Comparison of ENCODE assay signal across 8 cellular contexts in the genomic region with DNA sequence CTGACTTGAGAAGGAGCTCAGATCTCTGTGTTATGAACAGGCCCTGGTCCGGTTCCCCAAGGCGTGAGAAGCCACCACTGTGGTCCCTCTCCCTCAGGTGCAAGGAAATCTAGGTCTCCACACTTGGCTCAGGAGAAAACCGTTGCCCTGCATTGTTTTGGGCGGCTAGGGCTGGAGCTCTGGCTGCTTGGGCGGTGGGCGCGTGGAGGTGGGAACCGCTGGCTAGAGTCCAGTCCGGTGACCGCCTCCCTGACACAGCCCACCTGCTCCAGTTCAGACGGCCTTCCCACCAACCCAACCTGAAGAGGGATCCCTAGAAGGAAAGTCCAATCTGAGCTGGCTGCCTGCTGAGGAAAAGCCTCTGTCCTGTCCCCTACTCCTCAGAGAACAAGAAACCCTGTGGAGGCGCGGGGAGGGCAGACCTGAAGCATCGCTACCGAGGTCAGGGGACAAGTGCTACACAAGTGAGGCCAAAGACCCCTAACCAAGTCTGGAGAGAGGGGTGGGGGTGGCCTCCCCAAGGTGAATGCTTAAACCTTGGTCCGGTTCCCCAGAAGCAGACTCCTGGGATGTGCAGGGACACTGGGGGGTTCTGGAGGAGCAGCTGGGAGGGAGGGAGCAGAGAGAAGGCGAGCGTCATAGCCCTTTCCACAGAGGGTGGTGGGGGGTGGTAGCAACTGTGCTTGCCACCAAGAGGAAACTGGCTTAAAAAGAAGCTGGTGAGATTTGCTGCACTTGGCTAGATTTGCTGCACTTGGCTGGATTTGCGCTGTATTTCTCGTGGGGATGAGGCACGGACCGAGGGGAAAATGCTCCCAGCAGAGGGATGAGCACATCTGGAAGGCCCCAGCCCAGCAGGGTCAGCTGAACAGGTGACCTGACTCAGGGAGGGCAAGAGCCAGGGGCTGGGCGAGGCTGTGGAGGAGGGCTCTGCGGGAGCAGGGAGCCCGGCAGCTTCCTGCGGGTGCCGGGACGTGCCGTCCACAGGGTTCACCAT.
DNase-seq lines count a peak whose midpoint lies in the region; ATAC-seq, FAIRE-seq and TF ChIP-seq lines count a peak whose summit lies in the region.
"Had no signal": no experiment of that assay in that cellular context is flagged by ENCODE, and none has a peak within 500 bp of the region (broad histone marks: within the 10 kb centered on the region; RNA-seq: fewer than 3 reads in every experiment).

No MANE protein-coding gene starts in this region.

- no peak for TF ChIP-seq CTCF in GM23338 (conservative IDR thresholded peaks at IDR 0.05; ENCODE audit: low read depth in 2 of 2)
- no peak for TF ChIP-seq CTCF in activated B cell treated with CpG ODN at 0.5 μM for 24 hours (IDR thresholded peaks at IDR 0.05)
- TF ChIP-seq CTCF in kidney (IDR thresholded peaks at IDR 0.05; ENCODE audit: borderline replicate concordance, extremely low read depth, insufficient read depth), result no peak

- H3K4me2 ChIP-seq in GM23338, result peak overlapping the region; percentile 60

- ATAC-seq in GM23338 (peak; percentile 11; the same call in 2 of the 3 replicates), activated B cell treated with CpG ODN at 0.5 μM for 24 hours (ENCODE audit: low read depth) (peak; percentile 13), GM18909 (IDR thresholded peaks at IDR 0.05; ENCODE audit: poor library complexity, unreplicated experiment) (no peak), HG03565 (IDR thresholded peaks at IDR 0.05; ENCODE audit: unreplicated experiment) (no peak), GM19467 (IDR thresholded peaks at IDR 0.05; ENCODE audit: unreplicated experiment) (no peak)
- ATAC-seq in stimulated activated naive CD8-positive, alpha-beta T cell treated with anti-CD3 and anti-CD28 coated beads, Interleukin-15, amount 100 ng/mL, for 72 hours, result no peak

- H3K27ac Mint-ChIP-seq in GM23338, result peak overlapping the region; percentile 50; the same call in 1 of the 2 replicates
- peak overlapping the region; percentile 93 for H3K27ac Mint-ChIP-seq in activated B cell treated with CpG ODN at 0.5 μM for 24 hours
- peak overlapping the region; percentile 34 to 49 for H3K27ac Mint-ChIP-seq in stimulated activated naive CD8-positive, alpha-beta T cell treated with anti-CD3 and anti-CD28 coated beads, Interleukin-15, amount 100 ng/mL, for 72 hours

- H3K36me3 ChIP-seq in GM23338 (ENCODE audit: insufficient read depth), result no peaks in the 10 kb centered on the region
- no peaks in the 10 kb centered on the region for H3K36me3 ChIP-seq in kidney (ENCODE audit: control insufficient read depth in 1 of 2, insufficient read depth in 2 of 2, low read length in 2 of 2)

- peaks cover 12% of the 10 kb centered on the region; the same call in 1 of the 2 replicates for H3K9me2 ChIP-seq in GM23338 (ENCODE audit: insufficient read depth)

- H3F3A ChIP-seq in GM23338 (replicated peaks; ENCODE audit: low read depth), result no peaks in the 10 kb centered on the region

- H3K4me1 Mint-ChIP-seq in GM23338, result peaks cover 79% of the 10 kb centered on the region
- peaks cover 100% of the 10 kb centered on the region for H3K4me1 Mint-ChIP-seq in activated B cell treated with CpG ODN at 0.5 μM for 24 hours
- peaks cover 91% of the 10 kb centered on the region for H3K4me1 Mint-ChIP-seq in stimulated activated naive CD8-positive, alpha-beta T cell treated with anti-CD3 and anti-CD28 coated beads, Interleukin-15, amount 100 ng/mL, for 72 hours

- H3K27me3 Mint-ChIP-seq in GM23338 (ENCODE audit: insufficient read depth, low read depth, poor library complexity) (peaks cover 18% of the 10 kb centered on the region), activated B cell treated with CpG ODN at 0.5 μM for 24 hours (no peaks in the 10 kb centered on the region)
- no peaks in the 10 kb centered on the region for H3K27me3 Mint-ChIP-seq in stimulated activated naive CD8-positive, alpha-beta T cell treated with anti-CD3 and anti-CD28 coated beads, Interleukin-15, amount 100 ng/mL, for 72 hours

- H4K20me1 ChIP-seq in GM23338 (replicated peaks; ENCODE audit: insufficient read depth), result no peaks in the 10 kb centered on the region

- H3K27me3 ChIP-seq in GM23338 (ENCODE audit: insufficient read depth), result no peaks in the 10 kb centered on the region

- H3K9me3 Mint-ChIP-seq in GM23338 (0 out of 3 replicates have a peak, but pooled peaks cover 2% of the 10 kb centered on the region), activated B cell treated with CpG ODN at 0.5 μM for 24 hours (no peaks in the 10 kb centered on the region)
- no peaks in the 10 kb centered on the region for H3K9me3 Mint-ChIP-seq in stimulated activated naive CD8-positive, alpha-beta T cell treated with anti-CD3 and anti-CD28 coated beads, Interleukin-15, amount 100 ng/mL, for 72 hours

- H3K4me1 ChIP-seq in GM23338 (ENCODE audit: insufficient read depth) (peaks cover 74% of the 10 kb centered on the region), kidney (ENCODE audit: control insufficient read depth in 1 of 2, insufficient read depth in 1 of 2, low read depth in 1 of 2, low read length in 2 of 2) (peaks cover 78 to 91% of the 10 kb centered on the region in 2 donors)

- H3K9me3 ChIP-seq in kidney (ENCODE audit: control insufficient read depth in 1 of 2, low read length in 2 of 2), result no peaks in the 10 kb centered on the region

- H3K27ac ChIP-seq in GM23338 (ENCODE audit: low read depth), result peak overlapping the region; percentile 72
- H3K27ac ChIP-seq in kidney (ENCODE audit: low read depth in 2 of 2, low read length in 2 of 2), result peak overlapping the region; percentile 84 to 95
- H3K27ac ChIP-seq: epithelial cell of prostate had no signal

- intact Hi-C loops in activated B cell treated with CpG ODN at 0.5 μM for 24 hours (cut with micrococcal nuclease) (no loop called here), kidney (cut with DNase I) (no loop called here)

- DNase-seq in GM23338 (ENCODE audit: low spot score) (no peak), activated B cell treated with CpG ODN at 0.5 μM for 24 hours (no peak), kidney (peak; percentile 87)
- no peak for DNase-seq in stimulated activated naive CD8-positive, alpha-beta T cell treated with anti-CD3 and anti-CD28 coated beads, Interleukin-15, amount 100 ng/mL, for 72 hours

- peak overlapping the region; percentile 42 to 47 for H3K9ac ChIP-seq in kidney (ENCODE audit: low read length in 2 of 2)

- H3K4me3 Mint-ChIP-seq in GM23338, result no peak overlapping the region; the same call in 2 of the 3 replicates
- peak overlapping the region; percentile 93 for H3K4me3 Mint-ChIP-seq in activated B cell treated with CpG ODN at 0.5 μM for 24 hours
- H3K4me3 Mint-ChIP-seq in stimulated activated naive CD8-positive, alpha-beta T cell treated with anti-CD3 and anti-CD28 coated beads, Interleukin-15, amount 100 ng/mL, for 72 hours, result no peak overlapping the region

- FAIRE-seq in kidney (lab: Jason Lieb, UNC), result no peak

- H3K4me3 ChIP-seq in GM23338, result no peak overlapping the region
- no peak overlapping the region for H3K4me3 ChIP-seq in kidney (ENCODE audit: low read length in 2 of 2)

- H3K36me3 Mint-ChIP-seq in GM23338 (ENCODE audit: low read depth) (peaks cover under 1% of the 10 kb centered on the region; the same call in 1 of the 3 replicates), activated B cell treated with CpG ODN at 0.5 μM for 24 hours (ENCODE audit: low read depth) (peaks cover 32% of the 10 kb centered on the region)

- H3K79me2 ChIP-seq in GM23338 (replicated peaks; ENCODE audit: insufficient read depth), result peaks cover 96% of the 10 kb centered on the region

- CTCF ChIA-PET in activated B cell treated with CpG ODN at 0.5 μM for 24 hours (lab: Charles Lee), result interaction anchor here (1.0 to 1.7 kb wide), 6 partner anchors 43 to 325 kb away, joined by 3 to 5 read pairs (median 3); no protein-coding TSS in a partner anchor

- H2AFZ ChIP-seq in GM23338, result no peak overlapping the region

- POLR2A ChIA-PET in activated B cell treated with CpG ODN at 0.5 μM for 24 hours (lab: Charles Lee), result interaction anchor here (0.8 to 19.5 kb wide), 12 partner anchors 7 to 55 kb away, joined by 3 to 683 read pairs (median 4); a partner anchor contains a TSS

TF ChIP-seq in GM23338, 12 proteins besides CTCF, POLR2A, EP300 and RAD21 (continues in another document):
- TF ChIP-seq ZNF114 (CRISPR knock-in tag; IDR thresholded peaks at IDR 0.05) (no peak), ZNF331 (CRISPR knock-in tag; IDR thresholded peaks at IDR 0.05; ENCODE audit: low read depth) (no peak), NANOG (IDR thresholded peaks at IDR 0.05; ENCODE audit: borderline replicate concordance) (no peak)

Comparison
In these comparisons a context has a peak if more than half of its experiments do, and no peak if none do; other contexts are left out.
1. ATAC-seq: peak in GM23338 (single experiment) and activated B cell treated with CpG ODN at 0.5 μM for 24 hours (single experiment); none in stimulated activated naive CD8-positive, alpha-beta T cell treated with anti-CD3 and anti-CD28 coated beads, Interleukin-15, amount 100 ng/mL, for 72 hours (single experiment), GM18909 (single experiment), HG03565 (single experiment) and GM19467 (single experiment).
2. H3K27ac Mint-ChIP-seq: peak in every context shown above with its lines; median percentile 93 in activated B cell treated with CpG ODN at 0.5 μM for 24 hours; 50 in GM23338; 42 in stimulated activated naive CD8-positive, alpha-beta T cell treated with anti-CD3 and anti-CD28 coated beads, Interleukin-15, amount 100 ng/mL, for 72 hours.